8 cellular contexts compared by ENCODE assay signal in the genomic region with DNA sequence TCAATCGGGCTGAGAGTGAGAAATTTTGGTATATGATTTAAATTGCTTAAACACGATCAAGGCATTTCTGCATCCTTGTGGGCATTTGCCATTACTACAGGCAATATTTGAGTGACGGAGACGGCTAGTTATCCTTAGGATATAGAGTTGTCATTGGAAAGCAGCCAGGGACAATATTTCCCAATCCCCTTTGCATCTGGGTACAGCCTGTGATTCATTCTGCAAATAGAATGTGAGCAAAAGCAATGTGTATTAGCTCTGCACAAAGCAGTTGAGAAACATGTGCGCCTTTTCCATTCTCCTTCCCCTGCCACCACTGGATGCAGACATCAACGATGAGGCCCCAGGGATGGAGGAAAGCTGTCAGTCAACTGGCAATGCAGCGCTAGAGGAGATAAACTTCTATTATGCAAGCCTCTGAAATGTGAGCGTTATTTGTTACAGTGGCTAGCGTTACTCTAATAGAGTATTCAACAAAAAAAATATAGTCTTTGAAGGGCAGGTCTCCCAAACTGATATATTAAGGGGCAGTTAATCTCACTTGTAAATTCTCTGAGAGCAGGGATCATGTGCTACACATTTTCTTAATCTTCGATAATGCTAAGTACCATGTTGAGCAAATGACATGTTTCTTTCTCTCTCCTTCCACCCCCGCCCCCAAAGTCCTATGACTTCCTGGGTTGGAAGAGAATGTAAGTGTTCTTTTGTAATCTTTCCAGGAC. TPM values are rescaled to one million over a fixed set of nuclear protein-coding genes. Genes with fewer than 3 reads are reported as not detected.
DNase-seq lines count a peak whose midpoint lies in the region; ATAC-seq and TF ChIP-seq lines count a peak whose summit lies in the region.

No MANE protein-coding gene starts in this region.

- H3K27ac Mint-ChIP-seq in activated CD4-positive, alpha-beta memory T cell treated with anti-CD3 and anti-CD28 coated beads for 36 hours: no peak overlapping the region

- DNase-seq in HEK293T (ENCODE audit: extremely low spot score) (peak; percentile 31), fibroblast of mammary gland (ENCODE audit: low read depth) (peak; percentile 99), retina (peak; percentile 10), cerebellar cortex (ENCODE audit: low spot score) (no peak)
- no peak for DNase-seq in activated CD4-positive, alpha-beta memory T cell treated with anti-CD3 and anti-CD28 coated beads for 36 hours

- peak; percentile 60 for TF ChIP-seq CTCF in fibroblast of mammary gland (conservative IDR thresholded peaks at IDR 0.05; ENCODE audit: control insufficient read depth, insufficient read depth, low read depth, low read length)

- H3K4me1 Mint-ChIP-seq in activated CD4-positive, alpha-beta memory T cell treated with anti-CD3 and anti-CD28 coated beads for 36 hours (ENCODE audit: low read depth): peaks cover 4% of the 10 kb centered on the region

- H3K36me3 Mint-ChIP-seq in activated CD4-positive, alpha-beta memory T cell treated with anti-CD3 and anti-CD28 coated beads for 36 hours: no peaks in the 10 kb centered on the region

- no peak overlapping the region for H3K4me3 Mint-ChIP-seq in activated CD4-positive, alpha-beta memory T cell treated with anti-CD3 and anti-CD28 coated beads for 36 hours

- CTCF ChIA-PET in HEK293T (lab: Yijun Ruan, JAX): interaction anchor here (0.6 to 0.9 kb wide), 2 partner anchors 27 to 96 kb away, joined by 3 to 4 read pairs; no protein-coding TSS in a partner anchor
- CTCF ChIA-PET in activated CD4-positive, alpha-beta memory T cell treated with anti-CD3 and anti-CD28 coated beads for 36 hours (lab: Charles Lee): interaction anchor here (1.1 kb wide), 1 partner anchor 81 kb away, joined by 4 read pairs; no protein-coding TSS in a partner anchor

- POLR2A ChIA-PET in HEK293T (lab: Yijun Ruan, JAX): no interaction called here
- POLR2A ChIA-PET in activated CD4-positive, alpha-beta memory T cell treated with anti-CD3 and anti-CD28 coated beads for 36 hours (lab: Charles Lee): no interaction called here

- intact Hi-C loops in activated CD4-positive, alpha-beta memory T cell treated with anti-CD3 and anti-CD28 coated beads for 36 hours (cut with micrococcal nuclease): no loop called here

- H3K9me3 Mint-ChIP-seq in activated CD4-positive, alpha-beta memory T cell treated with anti-CD3 and anti-CD28 coated beads for 36 hours: no peaks in the 10 kb centered on the region

- H3K27me3 Mint-ChIP-seq in activated CD4-positive, alpha-beta memory T cell treated with anti-CD3 and anti-CD28 coated beads for 36 hours: no peaks in the 10 kb centered on the region

- no peak overlapping the region for H3K4me3 ChIP-seq in fibroblast of mammary gland (ENCODE audit: control insufficient read depth, low read depth, low read length)

- ATAC-seq in GM21526 (IDR thresholded peaks at IDR 0.05; ENCODE audit: low FRiP score, unreplicated experiment): no peak
- no peak for ATAC-seq in GM21576 (IDR thresholded peaks at IDR 0.05; ENCODE audit: unreplicated experiment)

TF ChIP-seq in HEK293T, 16 proteins besides CTCF, POLR2A, EP300 and RAD21:
- TF ChIP-seq ZNF384 (IDR thresholded peaks at IDR 0.05) (no peak), NFRKB (IDR thresholded peaks at IDR 0.05) (no peak), SP1 (IDR thresholded peaks at IDR 0.05) (no peak), BHLHE40 (IDR thresholded peaks at IDR 0.05; ENCODE audit: borderline replicate concordance) (no peak), ARNT (IDR thresholded peaks at IDR 0.05) (no peak), HDGF (IDR thresholded peaks at IDR 0.05; ENCODE audit: borderline replicate concordance) (no peak), TARDBP (IDR thresholded peaks at IDR 0.05) (0 out of 2 replicates have a peak, but pooled peaks have one; percentile 28), SUZ12 (IDR thresholded peaks at IDR 0.05) (no peak), LEF1 (IDR thresholded peaks at IDR 0.05; ENCODE audit: borderline replicate concordance) (no peak), FOXA1 (IDR thresholded peaks at IDR 0.05) (no peak), FOXM1 (IDR thresholded peaks at IDR 0.05; ENCODE audit: borderline replicate concordance) (no peak), CTBP1 (IDR thresholded peaks at IDR 0.05; ENCODE audit: borderline replicate concordance) (no peak), L3MBTL2 (conservative IDR thresholded peaks at IDR 0.05) (no peak)
- TF ChIP-seq, protein P1, sequence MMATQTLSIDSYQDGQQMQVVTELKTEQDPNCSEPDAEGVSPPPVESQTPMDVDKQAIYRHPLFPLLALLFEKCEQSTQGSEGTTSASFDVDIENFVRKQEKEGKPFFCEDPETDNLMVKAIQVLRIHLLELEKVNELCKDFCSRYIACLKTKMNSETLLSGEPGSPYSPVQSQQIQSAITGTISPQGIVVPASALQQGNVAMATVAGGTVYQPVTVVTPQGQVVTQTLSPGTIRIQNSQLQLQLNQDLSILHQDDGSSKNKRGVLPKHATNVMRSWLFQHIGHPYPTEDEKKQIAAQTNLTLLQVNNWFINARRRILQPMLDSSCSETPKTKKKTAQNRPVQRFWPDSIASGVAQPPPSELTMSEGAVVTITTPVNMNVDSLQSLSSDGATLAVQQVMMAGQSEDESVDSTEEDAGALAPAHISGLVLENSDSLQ (IDR thresholded peaks at IDR 0.05): peak; percentile 76

TF ChIP-seq in PFSK-1, 5 proteins besides CTCF, POLR2A, EP300 and RAD21:
- no peak for TF ChIP-seq POLR2AphosphoS5 (IDR thresholded peaks at IDR 0.05; ENCODE audit: low read depth, low read length)
- TF ChIP-seq, protein P2, sequence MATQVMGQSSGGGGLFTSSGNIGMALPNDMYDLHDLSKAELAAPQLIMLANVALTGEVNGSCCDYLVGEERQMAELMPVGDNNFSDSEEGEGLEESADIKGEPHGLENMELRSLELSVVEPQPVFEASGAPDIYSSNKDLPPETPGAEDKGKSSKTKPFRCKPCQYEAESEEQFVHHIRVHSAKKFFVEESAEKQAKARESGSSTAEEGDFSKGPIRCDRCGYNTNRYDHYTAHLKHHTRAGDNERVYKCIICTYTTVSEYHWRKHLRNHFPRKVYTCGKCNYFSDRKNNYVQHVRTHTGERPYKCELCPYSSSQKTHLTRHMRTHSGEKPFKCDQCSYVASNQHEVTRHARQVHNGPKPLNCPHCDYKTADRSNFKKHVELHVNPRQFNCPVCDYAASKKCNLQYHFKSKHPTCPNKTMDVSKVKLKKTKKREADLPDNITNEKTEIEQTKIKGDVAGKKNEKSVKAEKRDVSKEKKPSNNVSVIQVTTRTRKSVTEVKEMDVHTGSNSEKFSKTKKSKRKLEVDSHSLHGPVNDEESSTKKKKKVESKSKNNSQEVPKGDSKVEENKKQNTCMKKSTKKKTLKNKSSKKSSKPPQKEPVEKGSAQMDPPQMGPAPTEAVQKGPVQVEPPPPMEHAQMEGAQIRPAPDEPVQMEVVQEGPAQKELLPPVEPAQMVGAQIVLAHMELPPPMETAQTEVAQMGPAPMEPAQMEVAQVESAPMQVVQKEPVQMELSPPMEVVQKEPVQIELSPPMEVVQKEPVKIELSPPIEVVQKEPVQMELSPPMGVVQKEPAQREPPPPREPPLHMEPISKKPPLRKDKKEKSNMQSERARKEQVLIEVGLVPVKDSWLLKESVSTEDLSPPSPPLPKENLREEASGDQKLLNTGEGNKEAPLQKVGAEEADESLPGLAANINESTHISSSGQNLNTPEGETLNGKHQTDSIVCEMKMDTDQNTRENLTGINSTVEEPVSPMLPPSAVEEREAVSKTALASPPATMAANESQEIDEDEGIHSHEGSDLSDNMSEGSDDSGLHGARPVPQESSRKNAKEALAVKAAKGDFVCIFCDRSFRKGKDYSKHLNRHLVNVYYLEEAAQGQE (IDR thresholded peaks at IDR 0.05; ENCODE audit: insufficient read depth in 1 of 2, low read depth in 2 of 2, low read length in 2 of 2): 0 out of 4 replicates have a peak, but pooled peaks of 1 of the 2 experiments have one; percentile 35
- peak; percentile 37; the same call in 1 of the 2 replicates for TF ChIP-seq TAF1 (IDR thresholded peaks at IDR 0.05; ENCODE audit: borderline replicate concordance, insufficient read depth, low read length)
- peak; percentile 23 for TF ChIP-seq FOXP2 (optimal IDR thresholded peaks at IDR 0.05; ENCODE audit: borderline replicate concordance, extremely low read depth, extremely low read length, insufficient read depth)
- peak; percentile 58; the same call in 1 of the 2 replicates for TF ChIP-seq SIN3A (IDR thresholded peaks at IDR 0.05; ENCODE audit: borderline replicate concordance, insufficient read depth, low read length)

RNA-seq across cellular contexts. Expression of a gene that starts 37.1 kb away (rescaled TPM):
- polyA plus RNA-seq in PFSK-1 (2012; ENCODE audit: insufficient read length, low read depth): 11.9 TPM
- total RNA-seq in activated CD4-positive, alpha-beta memory T cell treated with anti-CD3 and anti-CD28 coated beads for 36 hours: 10 to 100 TPM; 72.0 to 81.8 TPM

Comparison
In these comparisons a context has a peak if more than half of its experiments do, and no peak if none do; other contexts are left out.
1. DNase-seq: peak in HEK293T (single experiment), fibroblast of mammary gland (single experiment) and retina (single experiment); none in cerebellar cortex (single experiment) and activated CD4-positive, alpha-beta memory T cell treated with anti-CD3 and anti-CD28 coated beads for 36 hours (single experiment).